ENCODE assay signal across 1 cellular context in the genomic region with DNA sequence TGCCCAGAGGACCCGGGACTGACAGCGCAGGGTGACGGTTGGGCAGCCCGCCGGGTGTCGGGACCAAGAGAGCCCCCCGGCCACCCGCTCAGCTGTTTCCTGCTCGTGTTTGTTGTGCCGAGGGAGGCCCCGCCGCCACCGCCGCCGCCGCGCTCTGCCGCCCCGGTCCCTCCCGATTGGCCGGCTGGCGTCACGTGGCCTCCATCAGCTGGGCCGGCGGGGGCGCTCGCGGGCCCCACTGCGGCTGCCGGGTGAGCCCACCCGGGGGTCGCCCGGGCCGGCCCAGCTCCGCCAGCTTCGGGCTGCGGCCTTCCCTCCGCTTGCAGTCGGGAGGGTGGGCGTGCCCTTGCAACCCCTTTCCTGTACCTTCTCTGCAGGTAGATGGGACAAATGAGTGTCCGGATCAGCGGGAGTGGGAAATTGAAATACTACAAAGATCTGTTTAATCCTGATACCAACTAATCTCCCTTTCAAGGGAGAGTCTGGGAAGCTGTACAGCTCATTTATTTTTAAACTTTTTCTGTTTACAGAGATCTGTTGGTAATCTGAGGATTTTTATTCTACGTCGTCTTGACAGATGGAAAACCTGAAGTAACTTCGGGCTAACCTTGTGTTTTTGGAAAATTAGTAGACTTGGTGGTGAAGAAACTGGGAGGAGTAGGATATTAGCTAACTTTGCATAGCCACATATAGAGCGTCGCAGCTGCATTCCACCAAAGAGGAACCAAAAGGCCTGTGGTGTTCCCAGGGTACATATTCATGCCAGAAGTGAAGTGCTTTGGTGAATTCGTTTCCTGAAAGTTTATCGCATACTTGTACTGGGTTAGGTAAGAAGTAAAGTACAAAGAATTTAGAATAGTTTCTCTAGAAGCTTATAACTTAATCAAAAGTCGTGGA.
TF ChIP-seq lines count a peak whose summit lies in the region.

No MANE protein-coding gene starts in this region.

TF ChIP-seq in HEK293, 187 proteins besides CTCF, POLR2A, EP300 and RAD21 (continued from another document):
- TF ChIP-seq ZNF561 (tag by site-specific recombination; IDR thresholded peaks at IDR 0.05; ENCODE audit: borderline replicate concordance) = 0 out of 2 replicates have a peak, but pooled peaks have one; percentile 26
